In the genomic region with DNA sequence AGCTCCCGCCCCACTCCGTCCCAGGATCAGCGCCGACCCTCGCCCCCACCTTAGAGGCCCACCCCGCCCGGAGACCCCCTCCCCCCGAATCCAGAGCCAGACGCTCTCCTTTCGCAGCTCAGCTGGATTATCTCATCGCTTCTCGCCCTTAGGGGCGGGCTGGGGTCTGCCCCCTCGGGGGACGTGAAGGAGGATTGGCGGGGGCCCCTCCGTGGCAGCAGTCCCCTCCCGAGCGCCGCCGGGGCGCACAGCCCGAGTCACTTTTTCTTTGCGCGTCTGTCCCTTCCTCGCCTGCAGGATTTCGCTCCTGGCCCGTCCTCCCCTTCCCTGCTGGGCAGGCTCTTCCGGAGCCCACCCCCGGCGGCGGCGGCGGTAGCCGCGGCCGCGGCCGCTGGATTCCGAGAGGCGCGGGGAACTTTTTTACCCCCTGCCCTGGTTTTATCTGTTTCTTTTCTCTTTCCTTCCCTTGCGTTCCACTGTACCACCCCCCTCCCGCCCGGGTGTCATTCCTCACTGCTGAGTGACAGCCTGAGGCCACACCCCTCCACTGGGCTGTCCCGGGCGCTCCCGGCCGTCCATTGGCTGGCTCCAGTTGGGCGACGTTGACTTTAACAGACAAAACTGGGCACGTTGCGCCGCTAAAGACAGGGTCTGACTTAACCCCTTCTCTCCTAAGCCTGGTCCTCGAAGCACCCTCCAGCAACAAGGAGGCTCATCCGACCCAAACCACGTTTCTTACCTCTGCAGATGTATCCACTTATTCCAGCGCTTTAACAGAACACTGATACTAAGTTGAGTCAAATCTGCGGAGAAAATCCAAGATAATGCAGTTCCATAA, we compare ENCODE assay signal across 8 cellular contexts. TPM values are rescaled to one million over a fixed set of nuclear protein-coding genes. Genes with fewer than 3 reads are reported as not detected.
DNase-seq lines count a peak whose midpoint lies in the region; ATAC-seq, FAIRE-seq and TF ChIP-seq lines count a peak whose summit lies in the region.

No MANE protein-coding gene starts in this region.

- no peak for TF ChIP-seq POLR2A in GM12891 (IDR thresholded peaks at IDR 0.05; ENCODE audit: low read depth, low read length)

- ATAC-seq in GM21786 (IDR thresholded peaks at IDR 0.05; ENCODE audit: unreplicated experiment) = peak; percentile 41

- H3K4me3 ChIP-seq in Jurkat, Clone E6-1 (ENCODE audit: low read length) = peak overlapping the region; percentile 60
- H3K4me3 ChIP-seq in bronchial epithelial cell (ENCODE audit: low read depth, low read length) = peak overlapping the region; percentile 55
- peak overlapping the region; percentile 56 to 58 for H3K4me3 ChIP-seq in small intestine (ENCODE audit: low read depth in 1 of 2, low read length in 2 of 2)

- H3K36me3 ChIP-seq in bronchial epithelial cell (ENCODE audit: control insufficient read depth, insufficient read depth, low read length) (no peaks in the 10 kb centered on the region), small intestine (ENCODE audit: control insufficient read depth in 2 of 2, insufficient read depth in 2 of 2, low read length in 2 of 2) (no peaks in the 10 kb centered on the region)

- no peak overlapping the region for H3K27ac ChIP-seq in small intestine (ENCODE audit: low read depth in 1 of 2, low read length in 1 of 2)

- peaks cover 53% of the 10 kb centered on the region for H3K27me3 ChIP-seq in bronchial epithelial cell (ENCODE audit: control insufficient read depth, insufficient read depth, low read length)
- peaks cover 13 to 62% of the 10 kb centered on the region in 2 donors for H3K27me3 ChIP-seq in small intestine (ENCODE audit: control insufficient read depth in 2 of 2, insufficient read depth in 2 of 2, low read length in 2 of 2)

- TF ChIP-seq CTCF in bronchial epithelial cell (IDR thresholded peaks at IDR 0.05; ENCODE audit: insufficient read depth, low read length, severe bottlenecking) = no peak

- 1 to 2% (median 1%) methylated on average over 52 to 59 of the region's 59 CpGs for WGBS in small intestine, 3 donors

- FAIRE-seq in bronchial epithelial cell (lab: Jason Lieb, UNC) = no peak
- FAIRE-seq in small intestine (lab: Jason Lieb, UNC) = no peak
- FAIRE-seq in GM12891 (lab: Jason Lieb, UNC) = no peak

- H3K4me1 ChIP-seq in small intestine (ENCODE audit: control insufficient read depth in 2 of 2, insufficient read depth in 1 of 2, low read depth in 1 of 2, low read length in 1 of 2) = peaks cover 0 to 2% of the 10 kb centered on the region in 2 donors

- DNase-seq in ELF-1 (ENCODE audit: low read depth, low spot score) (peak; percentile 96), RPMI8226 (peak; percentile 79), bronchial epithelial cell (ENCODE audit: low read depth) (peak; percentile 47), iris pigment epithelial cell (ENCODE audit: low read depth) (peak; percentile 61), small intestine (peak; percentile 52), GM12891 (ENCODE audit: insufficient read length, low spot score) (no peak)
- peak; percentile 80 for DNase-seq in Jurkat, Clone E6-1 (ENCODE audit: low read depth, low spot score)

- H3K9me3 ChIP-seq in small intestine (ENCODE audit: control insufficient read depth, low read depth) = no peaks in the 10 kb centered on the region

TF ChIP-seq in GM12891, 5 proteins besides CTCF, POLR2A, EP300 and RAD21:
- TF ChIP-seq POLR2AphosphoS5 (IDR thresholded peaks at IDR 0.05; ENCODE audit: low read depth, low read length) = no peak
- no peak for TF ChIP-seq TAF1 (IDR thresholded peaks at IDR 0.05; ENCODE audit: low read depth, low read length)
- no peak for TF ChIP-seq SPI1 (IDR thresholded peaks at IDR 0.05; ENCODE audit: low read depth, low read length)
- no peak for TF ChIP-seq PAX5 (IDR thresholded peaks at IDR 0.05; ENCODE audit: insufficient read depth, low read length, severe bottlenecking)
- TF ChIP-seq POU2F2 (IDR thresholded peaks at IDR 0.05; ENCODE audit: low read depth, low read length) = no peak

RNA-seq across cellular contexts. Expression of gene NKX3-2, which starts 0.5 kb away (rescaled TPM):
- 1.2 TPM for polyA plus RNA-seq in Jurkat, Clone E6-1 (2012; ENCODE audit: insufficient read depth, insufficient read length)
- total RNA-seq in bronchial epithelial cell = under 0.01 TPM in 1 of 2 replicates, not detected in the other
- under 1 TPM in 1 of 3 donors, not detected in 2; 0.24 TPM for polyA plus RNA-seq in small intestine
- polyA plus RNA-seq in GM12891 (2012; ENCODE audit: low read depth, missing spikeins) = not detected
